Comparison of ENCODE assay signal across 20 cellular contexts in genomic region chr16:87698676-87699179, GRCh38.
A peak's percentile ranks its signal among the peaks of the same experiment; 100 is the strongest.
DNase-seq lines count a peak whose midpoint lies in the region; ATAC-seq, FAIRE-seq and TF ChIP-seq lines count a peak whose summit lies in the region.
"Had no signal": no experiment of that assay in that cellular context is flagged by ENCODE, and none has a peak within 500 bp of the region (broad histone marks: within the 10 kb centered on the region; RNA-seq: fewer than 3 reads in every experiment).

No MANE protein-coding gene starts in this region.

- no peaks in the 10 kb centered on the region for H4K20me1 ChIP-seq in GM12878 (ENCODE audit: control insufficient read depth, insufficient read depth)

- peaks cover 9% of the 10 kb centered on the region for H3K36me3 ChIP-seq in CD4-positive, CD25-positive, alpha-beta regulatory T cell (ENCODE audit: control insufficient read depth, insufficient read depth, low read length)
- peaks cover 14% of the 10 kb centered on the region for H3K36me3 ChIP-seq in GM06990 (ENCODE audit: control insufficient read depth, insufficient read depth, low read length)
- H3K36me3 ChIP-seq in GM12878 (ENCODE audit: control insufficient read depth in 2 of 2, insufficient read depth in 2 of 2, low read length in 1 of 2), result peaks cover 12 to 16% of the 10 kb centered on the region in 2 experiments; a peak in 3 of 4 replicates

- CTCF ChIA-PET in GM12878 (lab: Yijun Ruan, JAX), result no interaction called here

- WGBS in GM12878 (ENCODE audit: insufficient coverage, insufficient replicate concordance, low lambda C conversion rate, missing lambda C conversion rate), result under 1% methylated on average over 19 of the region's 19 CpGs

- H2AFZ ChIP-seq in GM12878 (ENCODE audit: control insufficient read depth, low read depth, low read length), result no peak overlapping the region

- no peaks in the 10 kb centered on the region for H3K27me3 ChIP-seq in CD4-positive, CD25-positive, alpha-beta regulatory T cell (ENCODE audit: control insufficient read depth, insufficient read depth, low read length)
- H3K27me3 ChIP-seq in GM06990 (replicated peaks; ENCODE audit: control insufficient read depth, insufficient read depth, low read length) (no peaks in the 10 kb centered on the region), GM12878 (replicated peaks in 1 of 2; ENCODE audit: control insufficient read depth in 2 of 2, insufficient read depth in 2 of 2, low read length in 1 of 2) (no peaks in the 10 kb centered on the region)
- H3K27me3 ChIP-seq: BE2C had no signal

- H3K27me3 Mint-ChIP-seq in CD4-positive, CD25-positive, alpha-beta regulatory T cell, result no peaks in the 10 kb centered on the region

- H3K9me3 ChIP-seq in CD4-positive, CD25-positive, alpha-beta regulatory T cell (ENCODE audit: control insufficient read depth in 2 of 2, low read length in 2 of 2), result no peaks in the 10 kb centered on the region
- H3K9me3 ChIP-seq in GM12878 (replicated peaks; ENCODE audit: control insufficient read depth, insufficient read depth, low read length), result no peaks in the 10 kb centered on the region
- H3K9me3 ChIP-seq: BE2C, lower lobe of right lung had no signal

- intact Hi-C loops in GM12878 (cut with micrococcal nuclease; ENCODE audit: unreplicated experiment), result no loop called here

- H3K4me3 ChIP-seq in CD4-positive, CD25-positive, alpha-beta regulatory T cell (ENCODE audit: low read depth, low read length), result no peak overlapping the region
- H3K4me3 ChIP-seq in GM06990 (replicated peaks; ENCODE audit: low read depth, low read length) (no peak overlapping the region), GM12878 (no peak overlapping the region)
- H3K4me3 ChIP-seq: lower lobe of right lung had no signal

- TF ChIP-seq POLR2A in GM12878 (IDR thresholded peaks at IDR 0.05; ENCODE audit: low read depth, low read length), result peak; percentile 37; the same call in 1 of the 2 replicates

- in situ Hi-C loops in GM12878 (cut with MboI), result no loop called here

- H3K4me1 ChIP-seq in CD4-positive, CD25-positive, alpha-beta regulatory T cell (ENCODE audit: control insufficient read depth, insufficient read depth, low read length, poor library complexity, severe bottlenecking), result peaks cover 31% of the 10 kb centered on the region
- peaks cover 46% of the 10 kb centered on the region for H3K4me1 ChIP-seq in GM12878 (ENCODE audit: control insufficient read depth, insufficient read depth, low read length)
- H3K4me1 ChIP-seq: BE2C, lower lobe of right lung had no signal

- peak in 1 of 2 donors; percentile 40 for ATAC-seq in CD4-positive, CD25-positive, alpha-beta regulatory T cell (ENCODE audit: low read depth in 2 of 2)
- peak; percentile 66 for ATAC-seq in GM12878
- ATAC-seq in HG03025 (IDR thresholded peaks at IDR 0.05; ENCODE audit: low FRiP score, unreplicated experiment), result no peak
- ATAC-seq: lower lobe of right lung had no signal

- no peaks in the 10 kb centered on the region for H3K79me2 ChIP-seq in GM12878 (ENCODE audit: control insufficient read depth, insufficient read depth, low read length)

- no peak overlapping the region for H3K9ac ChIP-seq in GM12878 (ENCODE audit: control insufficient read depth, insufficient read depth, low read length)

- TF ChIP-seq EP300 in GM12878 (IDR thresholded peaks at IDR 0.05; ENCODE audit: borderline replicate concordance in 1 of 2, control insufficient read depth in 1 of 2, low read depth in 2 of 2, low read length in 2 of 2), result no peak

- TF ChIP-seq CTCF in GM06990 (IDR thresholded peaks at IDR 0.05; ENCODE audit: insufficient read depth, low read length, poor library complexity, severe bottlenecking) (no peak), GM12878 (IDR thresholded peaks at IDR 0.05 in 2 of 3, conservative IDR thresholded peaks at IDR 0.05 in 1 of 3; ENCODE audit: control insufficient read depth in 2 of 3, extremely low read depth in 1 of 3, insufficient read depth in 1 of 3, low read depth in 3 of 3, low read length in 3 of 3) (no peak)

- peak overlapping the region in 2 of 3 donors; percentile 8 to 58 for H3K27ac Mint-ChIP-seq in CD4-positive, CD25-positive, alpha-beta regulatory T cell

- no peak for FAIRE-seq in GM12878 (lab: Jason Lieb, UNC)
- FAIRE-seq: astrocyte, colon, endothelial cell of umbilical vein had no signal

- no peak overlapping the region for H3K27ac ChIP-seq in CD4-positive, CD25-positive, alpha-beta regulatory T cell (ENCODE audit: insufficient read depth, low read length, poor library complexity, severe bottlenecking)
- H3K27ac ChIP-seq in GM12878 (ENCODE audit: control insufficient read depth, insufficient read depth), result peak overlapping the region; percentile 59
- H3K27ac ChIP-seq: lower lobe of right lung, WERI-Rb-1 had no signal

- POLR2A ChIA-PET in GM12878 (lab: Charles Lee), result no interaction called here

- RAD21 ChIA-PET in GM12878 (lab: Charles Lee; ENCODE audit: unreplicated experiment), result no interaction called here

- H3K36me3 Mint-ChIP-seq in CD4-positive, CD25-positive, alpha-beta regulatory T cell, result no peaks in the 10 kb centered on the region

- H3K4me1 Mint-ChIP-seq in CD4-positive, CD25-positive, alpha-beta regulatory T cell, result peaks cover 0 to 47% (median 20%) of the 10 kb centered on the region in 4 donors
- H3K4me1 Mint-ChIP-seq: H9, neural crest cell had no signal

- SMC1A ChIA-PET in GM12878 (lab: Charles Lee; ENCODE audit: uncharacterized antibody, unreplicated experiment), result no interaction called here

- H3K4me2 ChIP-seq in GM12878 (ENCODE audit: control insufficient read depth, insufficient read depth), result peak overlapping the region; percentile 51

- no peak for TF ChIP-seq RAD21 in GM12878 (IDR thresholded peaks at IDR 0.05; ENCODE audit: insufficient read depth, low read depth, low read length)

- no peaks in the 10 kb centered on the region for H3K9me3 Mint-ChIP-seq in CD4-positive, CD25-positive, alpha-beta regulatory T cell
- H3K9me3 Mint-ChIP-seq: H9, neural crest cell had no signal

- DNase-seq in CD4-positive, CD25-positive, alpha-beta regulatory T cell, result peak in 1 of 3 donors; percentile 53
- DNase-seq in GM06990 (ENCODE audit: extremely low read depth, insufficient read length), result peak; percentile 77
- peak; percentile 60 for DNase-seq in NAMALWA (ENCODE audit: low spot score)
- no peak for DNase-seq in GM12878 (ENCODE audit: low read depth, low spot score)
- no peak for DNase-seq in pons (ENCODE audit: low spot score)
- no peak for DNase-seq in medulla oblongata (ENCODE audit: extremely low spot score)
- no peak for DNase-seq in HK-2 (ENCODE audit: unreplicated experiment)
- DNase-seq: BE2C, DMS79 treated with DMSO at 0.1 percent for 48 hours, foreskin melanocyte, H9, lower lobe of right lung, MV-4-11, NCI-H748 treated with DMSO at 0.1 percent for 48 hours, WERI-Rb-1 had no signal

- peak overlapping the region in 3 of 4 donors; percentile 33 to 63 (median 43) for H3K4me3 Mint-ChIP-seq in CD4-positive, CD25-positive, alpha-beta regulatory T cell
- H3K4me3 Mint-ChIP-seq: H9, neural crest cell had no signal

- no TSS peak for BruUV-seq in GM12878 (replicated peaks; lab: Mats Ljungman, UMichigan)

TF ChIP-seq in GM12878, 131 proteins besides CTCF, POLR2A, EP300 and RAD21 (continues in another document):
- TF ChIP-seq SPI1 (IDR thresholded peaks at IDR 0.05; ENCODE audit: borderline replicate concordance, insufficient read depth, low read depth, low read length) (peak; percentile 50), BCL3 (IDR thresholded peaks at IDR 0.05; ENCODE audit: borderline replicate concordance, insufficient read depth, low read depth, low read length, poor library complexity, severe bottlenecking) (no peak), POU2F2 (IDR thresholded peaks at IDR 0.05; ENCODE audit: borderline replicate concordance, low read depth, low read length) (no peak), ESRRA (IDR thresholded peaks at IDR 0.05; ENCODE audit: low read length) (no peak), SMAD5 (IDR thresholded peaks at IDR 0.05; ENCODE audit: low read depth) (0 out of 2 replicates have a peak, but pooled peaks have one; percentile 27), RUNX3 (IDR thresholded peaks at IDR 0.05; ENCODE audit: low read length) (peak; percentile 38; the same call in 1 of the 2 replicates), E4F1 (IDR thresholded peaks at IDR 0.05; ENCODE audit: borderline replicate concordance, partially characterized antibody) (no peak), RCOR1 (conservative IDR thresholded peaks at IDR 0.05; ENCODE audit: low read depth, low read length) (no peak), EED (IDR thresholded peaks at IDR 0.05; ENCODE audit: low read depth) (no peak; the same call in 1 of the 2 replicates), EZH2 (IDR thresholded peaks at IDR 0.05; ENCODE audit: borderline replicate concordance, control insufficient read depth, low read depth, low read length) (no peak)

Comparison
In these comparisons a context has a peak if more than half of its experiments do, and no peak if none do; other contexts are left out.
1. DNase-seq: peak in GM06990 (single experiment) and NAMALWA (single experiment); none in GM12878 (single experiment), pons (single experiment), medulla oblongata (single experiment) and HK-2 (single experiment).